10 cellular contexts compared by ENCODE assay signal in genomic region chr2:84856785-84857184, GRCh38. TPM values are rescaled to one million over a fixed set of nuclear protein-coding genes. Genes with fewer than 3 reads are reported as not detected.
DNase-seq lines count a peak whose midpoint lies in the region; ATAC-seq and TF ChIP-seq lines count a peak whose summit lies in the region.
"Had no signal": no experiment of that assay in that cellular context is flagged by ENCODE, and none has a peak within 500 bp of the region (broad histone marks: within the 10 kb centered on the region; RNA-seq: fewer than 3 reads in every experiment).

No MANE protein-coding gene starts in this region.

- H3K9me3 ChIP-seq in mucosa of descending colon = no peaks in the 10 kb centered on the region

- H3K4me3 ChIP-seq in mucosa of descending colon = no peak overlapping the region

- intact Hi-C loops in mucosa of descending colon (cut with DNase I, micrococcal nuclease) = no loop called here

- in situ Hi-C loops in ACHN (cut with HindIII; ENCODE audit: low pct_ligation_motif_present, low pct_unique_long_range_greater_than_20kb, low sequenced_read_pairs) = no loop called here

- peak; percentile 69 for ATAC-seq in GM19035 (IDR thresholded peaks at IDR 0.05; ENCODE audit: unreplicated experiment)
- ATAC-seq in HG03520 (IDR thresholded peaks at IDR 0.05; ENCODE audit: unreplicated experiment) = peak; percentile 62
- ATAC-seq in mucosa of descending colon = peak; percentile 78
- no peak for ATAC-seq in omental fat pad (ENCODE audit: low FRiP score)

- H3K36me3 ChIP-seq in mucosa of descending colon (ENCODE audit: low read depth) = no peaks in the 10 kb centered on the region

- TF ChIP-seq CTCF in mucosa of descending colon (IDR thresholded peaks at IDR 0.05) (no peak), omental fat pad (IDR thresholded peaks at IDR 0.05) (no peak)

- peak overlapping the region; percentile 70 for H3K27ac Mint-ChIP-seq in activated CD4-positive, alpha-beta memory T cell treated with anti-CD3 and anti-CD28 coated beads, Interleukin-2, amount 10 ng/mL, durations not matched to agents 7 days and 5 days

- no peaks in the 10 kb centered on the region for H3K27me3 Mint-ChIP-seq in activated CD4-positive, alpha-beta memory T cell treated with anti-CD3 and anti-CD28 coated beads, Interleukin-2, amount 10 ng/mL, durations not matched to agents 7 days and 5 days

- peaks cover 42% of the 10 kb centered on the region for H3K36me3 Mint-ChIP-seq in activated CD4-positive, alpha-beta memory T cell treated with anti-CD3 and anti-CD28 coated beads, Interleukin-2, amount 10 ng/mL, durations not matched to agents 7 days and 5 days (ENCODE audit: low read depth)

- H3K4me1 Mint-ChIP-seq in activated CD4-positive, alpha-beta memory T cell treated with anti-CD3 and anti-CD28 coated beads, Interleukin-2, amount 10 ng/mL, durations not matched to agents 7 days and 5 days = peaks cover 77% of the 10 kb centered on the region

- CTCF ChIA-PET in activated CD4-positive, alpha-beta memory T cell treated with anti-CD3 and anti-CD28 coated beads, Interleukin-2, amount 10 ng/mL, durations not matched to agents 7 days and 5 days (lab: Charles Lee) = interaction anchor here (1.1 to 3.5 kb wide), 4 partner anchors 11 to 115 kb away, joined by 4 to 15 read pairs (median 9); no protein-coding TSS in a partner anchor

- H3K4me1 ChIP-seq in mucosa of descending colon (ENCODE audit: low read depth) = peaks cover 21% of the 10 kb centered on the region

- H3K9me3 Mint-ChIP-seq in activated CD4-positive, alpha-beta memory T cell treated with anti-CD3 and anti-CD28 coated beads, Interleukin-2, amount 10 ng/mL, durations not matched to agents 7 days and 5 days = peaks cover 19% of the 10 kb centered on the region

- peak; percentile 58 for DNase-seq in activated CD4-positive, alpha-beta memory T cell treated with anti-CD3 and anti-CD28 coated beads, Interleukin-2, amount 10 ng/mL, durations not matched to agents 7 days and 5 days
- DNase-seq in mucosa of descending colon (peak in 1 of 3 donors; percentile 38), occipital lobe (lab: John Stamatoyannopoulos, UW) (no peak), ACHN (no peak), omental fat pad (ENCODE audit: low spot score) (no peak), AG20443 (ENCODE audit: low spot score) (no peak)
- DNase-seq: mesendoderm, NCI-H510A treated with DMSO at 0.1 percent for 48 hours had no signal

- H3K4me3 Mint-ChIP-seq in activated CD4-positive, alpha-beta memory T cell treated with anti-CD3 and anti-CD28 coated beads, Interleukin-2, amount 10 ng/mL, durations not matched to agents 7 days and 5 days = no peak overlapping the region

- POLR2A ChIA-PET in activated CD4-positive, alpha-beta memory T cell treated with anti-CD3 and anti-CD28 coated beads, Interleukin-2, amount 10 ng/mL, durations not matched to agents 7 days and 5 days (lab: Charles Lee) = interaction anchor here (1.2 to 6.0 kb wide), 4 partner anchors 7 to 50 kb away, joined by 5 to 35 read pairs (median 6); no protein-coding TSS in a partner anchor

RNA-seq across cellular contexts. Expression of gene TRABD2A, which starts 24.1 kb away (rescaled TPM):
- total RNA-seq in activated CD4-positive, alpha-beta memory T cell treated with anti-CD3 and anti-CD28 coated beads, Interleukin-2, amount 10 ng/mL, durations not matched to agents 7 days and 5 days = 10 to 100 TPM; 35.9 to 38.3 TPM
- total RNA-seq in mucosa of descending colon (100 to 1,000 TPM in 1 of 3 donors, 10 to 100 TPM in 2; 40.2 to 132 (median 63.2) TPM), occipital lobe (1.1 TPM), omental fat pad (1 to 10 TPM; 5.3 to 9.0 (median 6.4) TPM)

RNA-seq across cellular contexts. Expression of gene TMSB10, which starts 48.7 kb away (rescaled TPM):
- total RNA-seq in activated CD4-positive, alpha-beta memory T cell treated with anti-CD3 and anti-CD28 coated beads, Interleukin-2, amount 10 ng/mL, durations not matched to agents 7 days and 5 days = 1,000 to 10,000 TPM; 5,686 to 5,768 TPM
- total RNA-seq in mucosa of descending colon (1,000 to 10,000 TPM in 2 of 3 donors, 100 to 1,000 TPM in 1; 798 to 2,724 (median 1,605) TPM), occipital lobe (2,498 TPM), omental fat pad (1,000 to 10,000 TPM; 2,816 to 4,346 (median 4,048) TPM)
